Comparison of ENCODE assay signal across 24 cellular contexts in genomic region chr7:104198673-104199278, GRCh38.
"Had no signal": no experiment of that assay in that cellular context is flagged by ENCODE, and none has a peak within 500 bp of the region (broad histone marks: within the 10 kb centered on the region; RNA-seq: fewer than 3 reads in every experiment).

No MANE protein-coding gene starts in this region.

- H3K79me2 ChIP-seq: hepatocyte, parathyroid adenoma had no signal

- H3K27ac ChIP-seq: dorsolateral prefrontal cortex, esophagus squamous epithelium, hepatocyte, left lung, neural progenitor cell, parathyroid adenoma, right lobe of liver, thoracic aorta, tibial nerve, upper lobe of left lung had no signal

- H3K9me3 ChIP-seq: esophagus squamous epithelium, left lung, right lobe of liver, thoracic aorta, upper lobe of left lung had no signal

- H3K9ac ChIP-seq: neural progenitor cell, parathyroid adenoma had no signal

- ATAC-seq: left cardiac atrium; left lung; naive thymus-derived CD4-positive, alpha-beta T cell; right lobe of liver; stimulated activated naive B cell treated with anti-CD40 and anti-IgM and Interleukin-4, amounts not matched to agents 10 μg/mL and 1 μg/mL and 100 μg/mL, for 72 hours had no signal

- H3K4me3 ChIP-seq: dorsolateral prefrontal cortex, esophagus squamous epithelium, hepatocyte, left lung, neural progenitor cell, right lobe of liver, thoracic aorta, tibial nerve, upper lobe of left lung had no signal

- H3K4me1 ChIP-seq: esophagus squamous epithelium, left lung, neural progenitor cell, parathyroid adenoma, right lobe of liver, tibial nerve, upper lobe of left lung had no signal

- FAIRE-seq: colon, islet of Langerhans, small intestine, urothelium cell line had no signal

- H2AFZ ChIP-seq: hepatocyte, neural progenitor cell, parathyroid adenoma had no signal

- H3K4me2 ChIP-seq: hepatocyte, neural progenitor cell had no signal

- DNase-seq: dorsolateral prefrontal cortex; effector CD8-positive, alpha-beta T cell; esophagus squamous epithelium; foreskin melanocyte; head of caudate nucleus; left cardiac atrium; left lung; mesenchymal stem cell; midbrain; naive thymus-derived CD4-positive, alpha-beta T cell; right lobe of liver; small intestine; stimulated activated CD4-positive, alpha-beta T cell treated with anti-CD3 and anti-CD28 coated beads, Interleukin-15, amount 100 ng/mL, for 24 hours; stimulated activated CD4-positive, alpha-beta T cell treated with anti-CD3 and anti-CD28 coated beads, Interleukin-2, amount 100 ng/mL, for 48 hours; stimulated activated naive B cell treated with anti-CD40 and anti-IgM and Interleukin-4, amounts not matched to agents 10 μg/mL and 1 μg/mL and 100 μg/mL, for 72 hours; upper lobe of left lung had no signal

- H3K27me3 ChIP-seq: dorsolateral prefrontal cortex, esophagus squamous epithelium, hepatocyte, left lung, neural progenitor cell, right lobe of liver, tibial nerve, upper lobe of left lung had no signal
